21 cellular contexts compared by ENCODE assay signal in genomic region chr1:63152572-63152971, GRCh38.
"Had no signal": no experiment of that assay in that cellular context is flagged by ENCODE, and none has a peak within 500 bp of the region (broad histone marks: within the 10 kb centered on the region; RNA-seq: fewer than 3 reads in every experiment).

No MANE protein-coding gene starts in this region.

- H3K9me3 ChIP-seq: colonic mucosa, heart left ventricle, left ventricle myocardium inferior, lower lobe of right lung, psoas muscle, right atrium auricular region, sigmoid colon, testis, tibial nerve had no signal

- H2AFZ ChIP-seq: parathyroid adenoma had no signal

- H3K27me3 ChIP-seq: colonic mucosa, right atrium auricular region, sigmoid colon, testis, tibial nerve had no signal

- ATAC-seq: heart left ventricle; lower lobe of right lung; naive thymus-derived CD4-positive, alpha-beta T cell; psoas muscle; stimulated activated naive B cell treated with anti-CD40 and anti-IgM and Interleukin-4, amounts not matched to agents 10 μg/mL and 1 μg/mL and 100 μg/mL, for 72 hours; stimulated activated naive CD8-positive, alpha-beta T cell treated with anti-CD3 and anti-CD28 coated beads, Interleukin-15, amount 100 ng/mL, for 72 hours had no signal

- H3K9ac ChIP-seq: parathyroid adenoma had no signal

- H3K36me3 ChIP-seq: colonic mucosa, heart left ventricle, left ventricle myocardium inferior, lower lobe of right lung, right atrium auricular region, sigmoid colon, tibial nerve had no signal

- H3K27ac Mint-ChIP-seq: memory B cell; naive thymus-derived CD4-positive, alpha-beta T cell; nephron progenitor cell; stimulated activated naive B cell treated with anti-CD40 and anti-IgM and Interleukin-4, amounts not matched to agents 10 μg/mL and 1 μg/mL and 100 μg/mL, for 72 hours; stimulated activated naive CD8-positive, alpha-beta T cell treated with anti-CD3 and anti-CD28 coated beads, Interleukin-15, amount 100 ng/mL, for 72 hours had no signal

- H3K36me3 Mint-ChIP-seq: memory B cell; stimulated activated naive B cell treated with anti-CD40 and anti-IgM and Interleukin-4, amounts not matched to agents 10 μg/mL and 1 μg/mL and 100 μg/mL, for 72 hours had no signal

- H3K27ac ChIP-seq: colonic mucosa, heart left ventricle, left ventricle myocardium inferior, lower lobe of right lung, parathyroid adenoma, psoas muscle, right atrium auricular region, sigmoid colon, skin epidermis, testis had no signal

- H3K4me1 Mint-ChIP-seq: memory B cell; naive thymus-derived CD4-positive, alpha-beta T cell; nephron progenitor cell; stimulated activated naive B cell treated with anti-CD40 and anti-IgM and Interleukin-4, amounts not matched to agents 10 μg/mL and 1 μg/mL and 100 μg/mL, for 72 hours; stimulated activated naive CD8-positive, alpha-beta T cell treated with anti-CD3 and anti-CD28 coated beads, Interleukin-15, amount 100 ng/mL, for 72 hours had no signal

- H3K79me2 ChIP-seq: parathyroid adenoma had no signal

- H3K4me1 ChIP-seq: colonic mucosa, heart left ventricle, left ventricle myocardium inferior, lower lobe of right lung, parathyroid adenoma, psoas muscle, right atrium auricular region, sigmoid colon, testis, tibial nerve had no signal

- H3K4me3 ChIP-seq: colonic mucosa, heart left ventricle, left ventricle myocardium inferior, lower lobe of right lung, psoas muscle, right atrium auricular region, sigmoid colon, skin epidermis, testis, tibial nerve had no signal

- DNase-seq: colonic mucosa; dermis blood vessel endothelial cell; heart left ventricle; hippocampal formation; islet precursor cell; left ventricle myocardium inferior; lower lobe of right lung; naive thymus-derived CD4-positive, alpha-beta T cell; nephron progenitor cell; psoas muscle; sigmoid colon; stimulated activated CD4-positive, alpha-beta T cell treated with anti-CD3 and anti-CD28 coated beads, Interleukin-2, amount 100 ng/mL, for 24 hours; stimulated activated CD4-positive, alpha-beta T cell treated with anti-CD3 and anti-CD28 coated beads, Interleukin-4, amount 100 ng/mL, for 4 hours; stimulated activated naive B cell treated with anti-CD40 and anti-IgM and Interleukin-4, amounts not matched to agents 10 μg/mL and 1 μg/mL and 100 μg/mL, for 72 hours; stimulated activated naive CD8-positive, alpha-beta T cell treated with anti-CD3 and anti-CD28 coated beads, Interleukin-15, amount 100 ng/mL, for 72 hours; testis had no signal

- H3K4me3 Mint-ChIP-seq: memory B cell; naive thymus-derived CD4-positive, alpha-beta T cell; nephron progenitor cell; stimulated activated naive B cell treated with anti-CD40 and anti-IgM and Interleukin-4, amounts not matched to agents 10 μg/mL and 1 μg/mL and 100 μg/mL, for 72 hours; stimulated activated naive CD8-positive, alpha-beta T cell treated with anti-CD3 and anti-CD28 coated beads, Interleukin-15, amount 100 ng/mL, for 72 hours had no signal

- H3K9me3 Mint-ChIP-seq: nephron progenitor cell; stimulated activated naive B cell treated with anti-CD40 and anti-IgM and Interleukin-4, amounts not matched to agents 10 μg/mL and 1 μg/mL and 100 μg/mL, for 72 hours; stimulated activated naive CD8-positive, alpha-beta T cell treated with anti-CD3 and anti-CD28 coated beads, Interleukin-15, amount 100 ng/mL, for 72 hours had no signal
